Comparison of ENCODE assay signal across 18 cellular contexts in genomic region chr9:91036356-91036755, GRCh38.
DNase-seq lines count a peak whose midpoint lies in the region; ATAC-seq and TF ChIP-seq lines count a peak whose summit lies in the region.
"Had no signal": no experiment of that assay in that cellular context is flagged by ENCODE, and none has a peak within 500 bp of the region (broad histone marks: within the 10 kb centered on the region; RNA-seq: fewer than 3 reads in every experiment).

No MANE protein-coding gene starts in this region.

- no peak overlapping the region; the same call in 1 of the 2 replicates for H3K18ac ChIP-seq in IMR-90 (ENCODE audit: low read depth, low read length)

- no peak for TF ChIP-seq CTCF in IMR-90 (conservative IDR thresholded peaks at IDR 0.05; ENCODE audit: low read depth, low read length)
- TF ChIP-seq CTCF in chondrocyte (IDR thresholded peaks at IDR 0.05) = no peak

- peaks cover 25% of the 10 kb centered on the region for H3K9me1 ChIP-seq in IMR-90 (ENCODE audit: insufficient read depth, low read length)

- H3K27me3 Mint-ChIP-seq in chondrocyte (ENCODE audit: low read depth) = no peaks in the 10 kb centered on the region
- peaks cover 10% of the 10 kb centered on the region for H3K27me3 Mint-ChIP-seq in stimulated activated memory B cell treated with anti-CD40 and anti-IgM and Interleukin-4, amounts not matched to agents 10 μg/mL and 1 μg/mL and 100 μg/mL, for 72 hours

- H2BK5ac ChIP-seq in IMR-90 (ENCODE audit: low read depth, low read length, poor library complexity, severe bottlenecking) = peak overlapping the region; percentile 12

- no peak overlapping the region for H3K4me3 Mint-ChIP-seq in chondrocyte (ENCODE audit: unreplicated experiment)
- no peak overlapping the region for H3K4me3 Mint-ChIP-seq in stimulated activated memory B cell treated with anti-CD40 and anti-IgM and Interleukin-4, amounts not matched to agents 10 μg/mL and 1 μg/mL and 100 μg/mL, for 72 hours

- TF ChIP-seq POLR2A in IMR-90 (IDR thresholded peaks at IDR 0.05; ENCODE audit: low read depth, low read length) = no peak

- no peak overlapping the region for H3K23ac ChIP-seq in IMR-90 (ENCODE audit: low read depth, low read length)

- no peak overlapping the region for H3K4me3 ChIP-seq in IMR-90 (ENCODE audit: insufficient read depth, low read depth, low read length)
- H3K4me3 ChIP-seq: GM23248, heart left ventricle, testis had no signal

- H3K4ac ChIP-seq in IMR-90 (ENCODE audit: low read depth, low read length) = peak overlapping the region; percentile 75

- H3K27me3 ChIP-seq in IMR-90 (ENCODE audit: control insufficient read depth, insufficient read depth, low read length) = no peaks in the 10 kb centered on the region
- H3K27me3 ChIP-seq: breast epithelium, testis had no signal

- peak overlapping the region; percentile 73 to 76; a peak in 2 of 4 replicates for H4K8ac ChIP-seq in IMR-90 (ENCODE audit: low read depth in 2 of 2, low read length in 2 of 2)

- H3K9ac ChIP-seq in IMR-90 (ENCODE audit: low read depth, low read length) = no peak overlapping the region
- H3K9ac ChIP-seq: GM23248 had no signal

- H3K27ac ChIP-seq in IMR-90 (ENCODE audit: insufficient read depth, low read length) = no peak overlapping the region
- H3K27ac ChIP-seq: GM23248, heart left ventricle, testis had no signal

- H3K4me2 ChIP-seq in IMR-90 (ENCODE audit: low read depth, low read length) = no peak overlapping the region

- WGBS in IMR-90 (ENCODE audit: extremely low coverage in 2 of 2, insufficient read length in 1 of 2), 2 experiments = no CpG with 5 or more reads among the region's 8 CpGs

- peak overlapping the region; percentile 86 for H2AK5ac ChIP-seq in IMR-90 (ENCODE audit: low read depth, low read length)

- no peaks in the 10 kb centered on the region for H4K20me1 ChIP-seq in IMR-90 (ENCODE audit: insufficient read depth, low read length)

- H3K56ac ChIP-seq in IMR-90 (ENCODE audit: extremely low read depth, insufficient read depth, low read length) = no peak overlapping the region

- H2BK15ac ChIP-seq in IMR-90 (ENCODE audit: low read depth, low read length) = peak overlapping the region; percentile 1; the same call in 2 of the 3 replicates

- peaks cover 18% of the 10 kb centered on the region for H3K4me1 Mint-ChIP-seq in chondrocyte (ENCODE audit: low read depth)
- peaks cover 42% of the 10 kb centered on the region for H3K4me1 Mint-ChIP-seq in stimulated activated memory B cell treated with anti-CD40 and anti-IgM and Interleukin-4, amounts not matched to agents 10 μg/mL and 1 μg/mL and 100 μg/mL, for 72 hours

- dilution Hi-C loops in IMR-90 (cut with HindIII; ENCODE audit: low sequenced_read_pairs, unreplicated experiment) = no loop called here

- no peak for ATAC-seq in IMR-90 (ENCODE audit: low read depth)
- ATAC-seq in stimulated activated memory B cell treated with anti-CD40 and anti-IgM and Interleukin-4, amounts not matched to agents 10 μg/mL and 1 μg/mL and 100 μg/mL, for 72 hours = no peak
- no peak for ATAC-seq in GM18861 (IDR thresholded peaks at IDR 0.05; ENCODE audit: unreplicated experiment)

- no peak for TF ChIP-seq RAD21 in IMR-90 (IDR thresholded peaks at IDR 0.05; ENCODE audit: low read length)

- in situ Hi-C loops in IMR-90 (cut with MboI; ENCODE audit: low sequenced_read_pairs) = no loop called here

- H2AK9ac ChIP-seq in IMR-90 (replicated peaks; ENCODE audit: low read depth, low read length, poor library complexity) = peak overlapping the region; percentile 73

- H2BK20ac ChIP-seq in IMR-90 (ENCODE audit: low read depth, low read length) = peak overlapping the region; percentile 76

- no peak overlapping the region for H3K27ac Mint-ChIP-seq in chondrocyte (ENCODE audit: unreplicated experiment)
- peak overlapping the region; percentile 79 for H3K27ac Mint-ChIP-seq in stimulated activated memory B cell treated with anti-CD40 and anti-IgM and Interleukin-4, amounts not matched to agents 10 μg/mL and 1 μg/mL and 100 μg/mL, for 72 hours

- intact Hi-C loops in IMR-90 (cut with micrococcal nuclease) = loop anchor here (2.0 to 5.0 kb wide), 5 partner anchors 81 to 690 kb away; no protein-coding TSS in a partner anchor

- no peaks in the 10 kb centered on the region for H3K36me3 ChIP-seq in IMR-90 (ENCODE audit: control insufficient read depth, insufficient read depth, low read length)
- H3K36me3 ChIP-seq: breast epithelium, heart left ventricle had no signal

- no peaks in the 10 kb centered on the region for H3K9me3 ChIP-seq in IMR-90 (ENCODE audit: control insufficient read depth, insufficient read depth, low read length)
- H3K9me3 ChIP-seq: breast epithelium, heart left ventricle, testis had no signal

- POLR2A ChIA-PET in IMR-90 (lab: Charles Lee; ENCODE audit: unreplicated experiment) = no interaction called here

- CTCF ChIA-PET in IMR-90 (lab: Yijun Ruan, JAX) = interaction anchor here (1.5 to 1.7 kb wide), 2 partner anchors 64 to 121 kb away, joined by 4 to 7 read pairs; no protein-coding TSS in a partner anchor

- H2BK120ac ChIP-seq in IMR-90 (ENCODE audit: low read depth, low read length) = peak overlapping the region; percentile 95

- H3K36me3 Mint-ChIP-seq in chondrocyte (ENCODE audit: low read depth) = no peaks in the 10 kb centered on the region
- no peaks in the 10 kb centered on the region for H3K36me3 Mint-ChIP-seq in stimulated activated memory B cell treated with anti-CD40 and anti-IgM and Interleukin-4, amounts not matched to agents 10 μg/mL and 1 μg/mL and 100 μg/mL, for 72 hours
- H3K36me3 Mint-ChIP-seq: CD4-positive, CD25-positive, alpha-beta regulatory T cell; naive B cell had no signal

- peak; percentile 55 for DNase-seq in activated CD8-positive, alpha-beta memory T cell treated with anti-CD3 and anti-CD28 coated beads, Interleukin-2, amount 50 U/mL, for 48 hours
- no peak for DNase-seq in activated CD8-positive, alpha-beta memory T cell treated with anti-CD3 and anti-CD28 coated beads, Interleukin-2, amount 50 U/mL, for 4 hours
- DNase-seq in IMR-90 (no peak), chondrocyte (ENCODE audit: low spot score) (peak; percentile 64)
- DNase-seq in activated effector memory CD4-positive, alpha-beta T cell treated with anti-CD3 and anti-CD28 coated beads, Interleukin-2, amount 50 U/mL, for 16 hours = no peak
- DNase-seq: foreskin fibroblast, GM23248, HFFc6, NCI-H2029 treated with DMSO at 0.1 percent for 48 hours, SIG-M5, testis had no signal

- BruUV-seq in IMR-90 (replicated peaks; lab: Mats Ljungman, UMichigan) = no TSS peak

- no peak overlapping the region; the same call in 1 of the 2 replicates for H4K5ac ChIP-seq in IMR-90 (ENCODE audit: low read depth, low read length)

- peak overlapping the region; percentile 80 for H2AFZ ChIP-seq in IMR-90 (replicated peaks; ENCODE audit: low read length, poor library complexity)

- H3K79me1 ChIP-seq in IMR-90 (ENCODE audit: low read depth in 1 of 2, low read length in 2 of 2) = peaks cover 0 to 17% of the 10 kb centered on the region in 2 experiments; a peak in 3 of 4 replicates

- peaks cover 26% of the 10 kb centered on the region for H3K4me1 ChIP-seq in IMR-90 (ENCODE audit: control insufficient read depth, insufficient read depth, low read length)

- H4K91ac ChIP-seq in IMR-90 (ENCODE audit: insufficient read depth, low read depth, low read length) = peak overlapping the region; percentile 47

- no peaks in the 10 kb centered on the region for H3K9me3 Mint-ChIP-seq in chondrocyte (ENCODE audit: low read depth)
- H3K9me3 Mint-ChIP-seq in stimulated activated memory B cell treated with anti-CD40 and anti-IgM and Interleukin-4, amounts not matched to agents 10 μg/mL and 1 μg/mL and 100 μg/mL, for 72 hours = no peaks in the 10 kb centered on the region
- H3K9me3 Mint-ChIP-seq: effector memory CD8-positive, alpha-beta T cell; HFFc6; naive B cell had no signal

- 0 out of 2 replicates have a peak overlapping the region, but pooled peaks have one; percentile 11 for H3K14ac ChIP-seq in IMR-90 (replicated peaks; ENCODE audit: low read depth, low read length)

TF ChIP-seq in IMR-90, 13 proteins besides CTCF, POLR2A, EP300 and RAD21:
- TF ChIP-seq RFX5 (IDR thresholded peaks at IDR 0.05; ENCODE audit: low read depth, low read length) (no peak), RCOR1 (IDR thresholded peaks at IDR 0.05; ENCODE audit: insufficient replicate concordance, low read length) (no peak), BHLHE40 (IDR thresholded peaks at IDR 0.05; ENCODE audit: low read depth, low read length) (no peak), FOS (IDR thresholded peaks at IDR 0.05; ENCODE audit: low read depth, low read length) (no peak), NFE2L2 (IDR thresholded peaks at IDR 0.05; ENCODE audit: low read depth, low read length) (no peak), CEBPB (IDR thresholded peaks at IDR 0.05; ENCODE audit: low read depth, low read length) (no peak), USF2 (IDR thresholded peaks at IDR 0.05; ENCODE audit: low read depth, low read length) (no peak), MAFK (IDR thresholded peaks at IDR 0.05; ENCODE audit: low read depth, low read length) (no peak), MXI1 (IDR thresholded peaks at IDR 0.05; ENCODE audit: borderline replicate concordance, low read depth, low read length) (no peak), SMC3 (IDR thresholded peaks at IDR 0.05; ENCODE audit: low read depth, low read length) (no peak)

Comparison
In these comparisons a context has a peak if more than half of its experiments do, and no peak if none do; other contexts are left out.
1. DNase-seq: peak in activated CD8-positive, alpha-beta memory T cell treated with anti-CD3 and anti-CD28 coated beads, Interleukin-2, amount 50 U/mL, for 48 hours (single experiment) and chondrocyte (single experiment); none in activated CD8-positive, alpha-beta memory T cell treated with anti-CD3 and anti-CD28 coated beads, Interleukin-2, amount 50 U/mL, for 4 hours (single experiment), IMR-90 (single experiment) and activated effector memory CD4-positive, alpha-beta T cell treated with anti-CD3 and anti-CD28 coated beads, Interleukin-2, amount 50 U/mL, for 16 hours (single experiment).